In genomic region chr6:11779308-11780096, GRCh38 we compare ENCODE assay signal across 12 cellular contexts. TPM values are rescaled to one million over a fixed set of nuclear protein-coding genes. Genes with fewer than 3 reads are reported as not detected.
DNase-seq lines count a peak whose midpoint lies in the region; ATAC-seq and TF ChIP-seq lines count a peak whose summit lies in the region.
"Had no signal": no experiment of that assay in that cellular context is flagged by ENCODE, and none has a peak within 500 bp of the region (broad histone marks: within the 10 kb centered on the region; RNA-seq: fewer than 3 reads in every experiment).

No MANE protein-coding gene starts in this region.

- peak overlapping the region; percentile 43; the same call in 1 of the 2 replicates for H3K4me2 ChIP-seq in GM23338

- H3K4me3 Mint-ChIP-seq in GM23338: no peak overlapping the region
- H3K4me3 Mint-ChIP-seq: activated T-cell treated with anti-CD3 and anti-CD28 coated beads, Interleukin-2, amount 50 U/mL, for 72 hours had no signal

- peaks cover 15% of the 10 kb centered on the region for H3K4me1 Mint-ChIP-seq in GM23338

- no peak for TF ChIP-seq EP300 in sigmoid colon (IDR thresholded peaks at IDR 0.05)

- 0 out of 2 replicates have a peak, but pooled peaks cover 6% of the 10 kb centered on the region for H3K9me2 ChIP-seq in GM23338 (ENCODE audit: insufficient read depth)

- no peaks in the 10 kb centered on the region for H3K36me3 Mint-ChIP-seq in GM23338 (ENCODE audit: low read depth)

- no peaks in the 10 kb centered on the region for H4K20me1 ChIP-seq in GM23338 (replicated peaks; ENCODE audit: insufficient read depth)

- no peak for TF ChIP-seq POLR2A in sigmoid colon (IDR thresholded peaks at IDR 0.05)
- no peak for TF ChIP-seq POLR2A in spleen (IDR thresholded peaks at IDR 0.05)

- H3K27ac Mint-ChIP-seq in GM23338: no peak overlapping the region
- H3K27ac Mint-ChIP-seq: activated T-cell treated with anti-CD3 and anti-CD28 coated beads, Interleukin-2, amount 50 U/mL, for 72 hours had no signal

- intact Hi-C loops in left lung (cut with DNase I): no loop called here
- intact Hi-C loops in sciatic nerve (cut with DNase I): no loop called here
- intact Hi-C loops in sigmoid colon (cut with DNase I): no loop called here
- intact Hi-C loops in spleen (cut with DNase I; ENCODE audit: low total_unique reads): no loop called here

- TF ChIP-seq CTCF in GM23338 (conservative IDR thresholded peaks at IDR 0.05; ENCODE audit: low read depth in 2 of 2): no peak
- no peak for TF ChIP-seq CTCF in left lung (IDR thresholded peaks at IDR 0.05)
- no peak for TF ChIP-seq CTCF in sigmoid colon (IDR thresholded peaks at IDR 0.05)
- no peak for TF ChIP-seq CTCF in spleen (IDR thresholded peaks at IDR 0.05 in 8 of 11, conservative IDR thresholded peaks at IDR 0.05 in 3 of 11)

- H3K4me3 ChIP-seq in GM23338: no peak overlapping the region
- H3K4me3 ChIP-seq in left lung: no peak overlapping the region
- no peak overlapping the region for H3K4me3 ChIP-seq in sigmoid colon
- no peak overlapping the region for H3K4me3 ChIP-seq in spleen
- H3K4me3 ChIP-seq: coronary artery, SJCRH30, thoracic aorta had no signal

- H2AFZ ChIP-seq in GM23338: peak overlapping the region; percentile 23; the same call in 1 of the 2 replicates

- H3K79me2 ChIP-seq in GM23338 (replicated peaks; ENCODE audit: insufficient read depth): no peaks in the 10 kb centered on the region

- H3F3A ChIP-seq in GM23338 (replicated peaks; ENCODE audit: low read depth): no peaks in the 10 kb centered on the region

- 62 to 80% methylated on average over 6 of the region's 6 CpGs for WGBS in sigmoid colon, 2 donors
- 81 to 96% (median 90%) methylated on average over 6 of the region's 6 CpGs for WGBS in spleen, 5 donors

- no peaks in the 10 kb centered on the region; the same call in 2 of the 3 replicates for H3K9me3 Mint-ChIP-seq in GM23338

- H3K4me1 ChIP-seq in GM23338 (ENCODE audit: insufficient read depth) (peaks cover 7% of the 10 kb centered on the region), left lung (peaks cover 0 to 9% of the 10 kb centered on the region in 2 donors), sigmoid colon (no peaks in the 10 kb centered on the region), spleen (peaks cover 0 to 7% (median 0%) of the 10 kb centered on the region in 6 donors)
- H3K4me1 ChIP-seq: SJCRH30 had no signal

- peaks cover 6% of the 10 kb centered on the region for H3K27me3 Mint-ChIP-seq in GM23338 (ENCODE audit: insufficient read depth, low read depth, poor library complexity)

- no peak for DNase-seq in GM23338 (ENCODE audit: low spot score)
- DNase-seq in astrocyte of the hippocampus (ENCODE audit: low read depth, low spot score): peak; percentile 45
- DNase-seq in left lung: peak in 1 of 2 donors; percentile 57
- DNase-seq in sciatic nerve (ENCODE audit: low spot score): no peak
- no peak for DNase-seq in sigmoid colon
- no peak for DNase-seq in GM03348 (ENCODE audit: low spot score)
- DNase-seq in spleen: no peak
- DNase-seq: activated T-cell treated with anti-CD3 and anti-CD28 coated beads, Interleukin-2, amount 50 U/mL, for 72 hours; SJCRH30 had no signal

- no peak overlapping the region for H3K27ac ChIP-seq in GM23338 (ENCODE audit: low read depth)
- H3K27ac ChIP-seq in left lung: no peak overlapping the region
- peak overlapping the region in 1 of 4 donors; percentile 2 for H3K27ac ChIP-seq in sigmoid colon
- H3K27ac ChIP-seq in spleen: no peak overlapping the region
- H3K27ac ChIP-seq: SJCRH30, thoracic aorta had no signal

- H3K9me3 ChIP-seq in left lung (no peaks in the 10 kb centered on the region), sigmoid colon (no peaks in the 10 kb centered on the region), spleen (no peaks in the 10 kb centered on the region)
- H3K9me3 ChIP-seq: SJCRH30, thoracic aorta had no signal

- H3K27me3 ChIP-seq in GM23338 (ENCODE audit: insufficient read depth): no peaks in the 10 kb centered on the region
- H3K27me3 ChIP-seq in left lung: no peaks in the 10 kb centered on the region
- H3K27me3 ChIP-seq in sigmoid colon: no peaks in the 10 kb centered on the region
- no peaks in the 10 kb centered on the region for H3K27me3 ChIP-seq in spleen (replicated peaks in 1 of 7)
- H3K27me3 ChIP-seq: SJCRH30 had no signal

- H3K36me3 ChIP-seq in GM23338 (ENCODE audit: insufficient read depth): no peaks in the 10 kb centered on the region
- H3K36me3 ChIP-seq in left lung: no peaks in the 10 kb centered on the region
- H3K36me3 ChIP-seq in sigmoid colon: no peaks in the 10 kb centered on the region
- no peaks in the 10 kb centered on the region for H3K36me3 ChIP-seq in spleen
- H3K36me3 ChIP-seq: SJCRH30, thoracic aorta had no signal

- no peak for ATAC-seq in GM23338
- ATAC-seq in left lung: peak; percentile 56
- peak; percentile 53 for ATAC-seq in sciatic nerve
- ATAC-seq in HG03432 (IDR thresholded peaks at IDR 0.05; ENCODE audit: unreplicated experiment): no peak
- ATAC-seq: activated T-cell treated with anti-CD3 and anti-CD28 coated beads, Interleukin-2, amount 50 U/mL, for 72 hours had no signal

TF ChIP-seq in GM23338, 12 proteins besides CTCF, POLR2A, EP300 and RAD21:
- TF ChIP-seq POLR2AphosphoS5 (IDR thresholded peaks at IDR 0.05; ENCODE audit: low read depth) (no peak), STAT1 (IDR thresholded peaks at IDR 0.05; ENCODE audit: unreplicated experiment) (no peak), NANOG (IDR thresholded peaks at IDR 0.05; ENCODE audit: borderline replicate concordance) (no peak)

RNA-seq across cellular contexts. Expression of gene ADTRP, which starts 0.9 kb away (rescaled TPM):
- not detected in 2 replicates for total RNA-seq in GM23338 (2014; rRNA removed; shearing (Covaris generic))
- polyA plus RNA-seq in GM23338 (2016; fragmentation: Nextera tagmentation; extraction: Ambion mirVana): not detected in 2 replicates
- 10 to 100 TPM in 1 of 2 donors, 1 to 10 TPM in 1; 7.1 to 11.4 TPM for total RNA-seq in left lung
- 0.76 TPM for total RNA-seq in sciatic nerve
- under 1 TPM in 1 of 4 donors, not detected in 3; 0.36 TPM for total RNA-seq in sigmoid colon
- polyA plus RNA-seq in sigmoid colon: 10 to 100 TPM; 27.6 to 86.9 (median 34.7) TPM
- 1 to 10 TPM; 1.6 to 7.4 (median 2.5) TPM for total RNA-seq in spleen
- polyA plus RNA-seq in spleen: 1 to 10 TPM in 2 of 3 donors, under 1 TPM in 1; 1.00 to 2.0 (median 2.0) TPM
- total RNA-seq: SJCRH30, thoracic aorta had no signal

Comparison
In these comparisons a context has a peak if more than half of its experiments do, and no peak if none do; other contexts are left out.
1. ATAC-seq: peak in left lung (single experiment) and sciatic nerve (single experiment); none in GM23338 (single experiment) and HG03432 (single experiment).